ENCODE assay signal across 1 cellular context in genomic region chr15:67256051-67256450, GRCh38.
A peak's percentile ranks its signal among the peaks of the same experiment; 100 is the strongest.
TF ChIP-seq lines count a peak whose summit lies in the region.

No MANE protein-coding gene starts in this region.

TF ChIP-seq in HepG2, 621 proteins besides CTCF, POLR2A, EP300 and RAD21:
- TF ChIP-seq CREB1 (IDR thresholded peaks at IDR 0.05) = peak; percentile 70
- no peak for TF ChIP-seq CREB1 (CRISPR knock-in tag; IDR thresholded peaks at IDR 0.05)
- peak; percentile 62 for TF ChIP-seq ATF7 (IDR thresholded peaks at IDR 0.05)
- TF ChIP-seq ATF7 (CRISPR knock-in tag; IDR thresholded peaks at IDR 0.05) = no peak
- TF ChIP-seq ZNF33B (CRISPR knock-in tag; IDR thresholded peaks at IDR 0.05) = no peak
